Comparison of ENCODE assay signal across 1 cellular context in the genomic region with DNA sequence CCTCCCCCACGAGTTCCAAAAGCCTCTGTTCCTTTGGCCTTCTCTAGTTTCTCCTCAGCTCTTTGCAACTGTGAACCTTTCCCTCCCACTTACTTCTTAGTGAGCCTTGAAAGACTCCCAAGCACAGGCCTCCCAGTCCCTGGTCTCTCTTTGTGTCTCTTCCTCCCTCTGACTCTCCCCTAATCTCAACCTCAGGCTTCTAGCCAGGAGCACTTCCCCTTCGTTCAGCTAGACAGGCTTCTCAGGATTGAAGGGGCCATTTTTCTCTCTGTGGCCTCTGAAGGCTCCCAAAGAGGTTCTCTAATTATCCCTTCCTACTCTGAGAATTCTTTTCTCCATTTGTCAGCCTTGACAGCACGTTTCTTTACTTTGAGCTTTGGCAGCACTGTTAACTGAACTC.
TF ChIP-seq lines count a peak whose summit lies in the region.

No MANE protein-coding gene starts in this region.

TF ChIP-seq in H1, 55 proteins besides CTCF, POLR2A, EP300 and RAD21 (continued from another document):
- TF ChIP-seq, protein P1, sequence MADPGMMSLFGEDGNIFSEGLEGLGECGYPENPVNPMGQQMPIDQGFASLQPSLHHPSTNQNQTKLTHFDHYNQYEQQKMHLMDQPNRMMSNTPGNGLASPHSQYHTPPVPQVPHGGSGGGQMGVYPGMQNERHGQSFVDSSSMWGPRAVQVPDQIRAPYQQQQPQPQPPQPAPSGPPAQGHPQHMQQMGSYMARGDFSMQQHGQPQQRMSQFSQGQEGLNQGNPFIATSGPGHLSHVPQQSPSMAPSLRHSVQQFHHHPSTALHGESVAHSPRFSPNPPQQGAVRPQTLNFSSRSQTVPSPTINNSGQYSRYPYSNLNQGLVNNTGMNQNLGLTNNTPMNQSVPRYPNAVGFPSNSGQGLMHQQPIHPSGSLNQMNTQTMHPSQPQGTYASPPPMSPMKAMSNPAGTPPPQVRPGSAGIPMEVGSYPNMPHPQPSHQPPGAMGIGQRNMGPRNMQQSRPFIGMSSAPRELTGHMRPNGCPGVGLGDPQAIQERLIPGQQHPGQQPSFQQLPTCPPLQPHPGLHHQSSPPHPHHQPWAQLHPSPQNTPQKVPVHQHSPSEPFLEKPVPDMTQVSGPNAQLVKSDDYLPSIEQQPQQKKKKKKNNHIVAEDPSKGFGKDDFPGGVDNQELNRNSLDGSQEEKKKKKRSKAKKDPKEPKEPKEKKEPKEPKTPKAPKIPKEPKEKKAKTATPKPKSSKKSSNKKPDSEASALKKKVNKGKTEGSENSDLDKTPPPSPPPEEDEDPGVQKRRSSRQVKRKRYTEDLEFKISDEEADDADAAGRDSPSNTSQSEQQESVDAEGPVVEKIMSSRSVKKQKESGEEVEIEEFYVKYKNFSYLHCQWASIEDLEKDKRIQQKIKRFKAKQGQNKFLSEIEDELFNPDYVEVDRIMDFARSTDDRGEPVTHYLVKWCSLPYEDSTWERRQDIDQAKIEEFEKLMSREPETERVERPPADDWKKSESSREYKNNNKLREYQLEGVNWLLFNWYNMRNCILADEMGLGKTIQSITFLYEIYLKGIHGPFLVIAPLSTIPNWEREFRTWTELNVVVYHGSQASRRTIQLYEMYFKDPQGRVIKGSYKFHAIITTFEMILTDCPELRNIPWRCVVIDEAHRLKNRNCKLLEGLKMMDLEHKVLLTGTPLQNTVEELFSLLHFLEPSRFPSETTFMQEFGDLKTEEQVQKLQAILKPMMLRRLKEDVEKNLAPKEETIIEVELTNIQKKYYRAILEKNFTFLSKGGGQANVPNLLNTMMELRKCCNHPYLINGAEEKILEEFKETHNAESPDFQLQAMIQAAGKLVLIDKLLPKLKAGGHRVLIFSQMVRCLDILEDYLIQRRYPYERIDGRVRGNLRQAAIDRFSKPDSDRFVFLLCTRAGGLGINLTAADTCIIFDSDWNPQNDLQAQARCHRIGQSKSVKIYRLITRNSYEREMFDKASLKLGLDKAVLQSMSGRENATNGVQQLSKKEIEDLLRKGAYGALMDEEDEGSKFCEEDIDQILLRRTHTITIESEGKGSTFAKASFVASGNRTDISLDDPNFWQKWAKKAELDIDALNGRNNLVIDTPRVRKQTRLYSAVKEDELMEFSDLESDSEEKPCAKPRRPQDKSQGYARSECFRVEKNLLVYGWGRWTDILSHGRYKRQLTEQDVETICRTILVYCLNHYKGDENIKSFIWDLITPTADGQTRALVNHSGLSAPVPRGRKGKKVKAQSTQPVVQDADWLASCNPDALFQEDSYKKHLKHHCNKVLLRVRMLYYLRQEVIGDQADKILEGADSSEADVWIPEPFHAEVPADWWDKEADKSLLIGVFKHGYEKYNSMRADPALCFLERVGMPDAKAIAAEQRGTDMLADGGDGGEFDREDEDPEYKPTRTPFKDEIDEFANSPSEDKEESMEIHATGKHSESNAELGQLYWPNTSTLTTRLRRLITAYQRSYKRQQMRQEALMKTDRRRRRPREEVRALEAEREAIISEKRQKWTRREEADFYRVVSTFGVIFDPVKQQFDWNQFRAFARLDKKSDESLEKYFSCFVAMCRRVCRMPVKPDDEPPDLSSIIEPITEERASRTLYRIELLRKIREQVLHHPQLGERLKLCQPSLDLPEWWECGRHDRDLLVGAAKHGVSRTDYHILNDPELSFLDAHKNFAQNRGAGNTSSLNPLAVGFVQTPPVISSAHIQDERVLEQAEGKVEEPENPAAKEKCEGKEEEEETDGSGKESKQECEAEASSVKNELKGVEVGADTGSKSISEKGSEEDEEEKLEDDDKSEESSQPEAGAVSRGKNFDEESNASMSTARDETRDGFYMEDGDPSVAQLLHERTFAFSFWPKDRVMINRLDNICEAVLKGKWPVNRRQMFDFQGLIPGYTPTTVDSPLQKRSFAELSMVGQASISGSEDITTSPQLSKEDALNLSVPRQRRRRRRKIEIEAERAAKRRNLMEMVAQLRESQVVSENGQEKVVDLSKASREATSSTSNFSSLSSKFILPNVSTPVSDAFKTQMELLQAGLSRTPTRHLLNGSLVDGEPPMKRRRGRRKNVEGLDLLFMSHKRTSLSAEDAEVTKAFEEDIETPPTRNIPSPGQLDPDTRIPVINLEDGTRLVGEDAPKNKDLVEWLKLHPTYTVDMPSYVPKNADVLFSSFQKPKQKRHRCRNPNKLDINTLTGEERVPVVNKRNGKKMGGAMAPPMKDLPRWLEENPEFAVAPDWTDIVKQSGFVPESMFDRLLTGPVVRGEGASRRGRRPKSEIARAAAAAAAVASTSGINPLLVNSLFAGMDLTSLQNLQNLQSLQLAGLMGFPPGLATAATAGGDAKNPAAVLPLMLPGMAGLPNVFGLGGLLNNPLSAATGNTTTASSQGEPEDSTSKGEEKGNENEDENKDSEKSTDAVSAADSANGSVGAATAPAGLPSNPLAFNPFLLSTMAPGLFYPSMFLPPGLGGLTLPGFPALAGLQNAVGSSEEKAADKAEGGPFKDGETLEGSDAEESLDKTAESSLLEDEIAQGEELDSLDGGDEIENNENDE (IDR thresholded peaks at IDR 0.05; ENCODE audit: insufficient replicate concordance, low read length), result no peak
- TF ChIP-seq CHD1 (IDR thresholded peaks at IDR 0.05; ENCODE audit: low read depth, low read length) (no peak), TCF12 (IDR thresholded peaks at IDR 0.05; ENCODE audit: low read depth, low read length) (no peak), GTF2F1 (IDR thresholded peaks at IDR 0.05; ENCODE audit: borderline replicate concordance, low read depth, low read length) (no peak), BRCA1 (IDR thresholded peaks at IDR 0.05; ENCODE audit: low read depth, low read length) (no peak), SIRT6 (IDR thresholded peaks at IDR 0.05; ENCODE audit: low read length) (no peak), EGR1 (IDR thresholded peaks at IDR 0.05; ENCODE audit: borderline replicate concordance, low read depth, low read length) (no peak)
- TF ChIP-seq, protein P2, sequence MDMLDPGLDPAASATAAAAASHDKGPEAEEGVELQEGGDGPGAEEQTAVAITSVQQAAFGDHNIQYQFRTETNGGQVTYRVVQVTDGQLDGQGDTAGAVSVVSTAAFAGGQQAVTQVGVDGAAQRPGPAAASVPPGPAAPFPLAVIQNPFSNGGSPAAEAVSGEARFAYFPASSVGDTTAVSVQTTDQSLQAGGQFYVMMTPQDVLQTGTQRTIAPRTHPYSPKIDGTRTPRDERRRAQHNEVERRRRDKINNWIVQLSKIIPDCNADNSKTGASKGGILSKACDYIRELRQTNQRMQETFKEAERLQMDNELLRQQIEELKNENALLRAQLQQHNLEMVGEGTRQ (IDR thresholded peaks at IDR 0.05; ENCODE audit: low read length), result no peak
- TF ChIP-seq, protein P3, sequence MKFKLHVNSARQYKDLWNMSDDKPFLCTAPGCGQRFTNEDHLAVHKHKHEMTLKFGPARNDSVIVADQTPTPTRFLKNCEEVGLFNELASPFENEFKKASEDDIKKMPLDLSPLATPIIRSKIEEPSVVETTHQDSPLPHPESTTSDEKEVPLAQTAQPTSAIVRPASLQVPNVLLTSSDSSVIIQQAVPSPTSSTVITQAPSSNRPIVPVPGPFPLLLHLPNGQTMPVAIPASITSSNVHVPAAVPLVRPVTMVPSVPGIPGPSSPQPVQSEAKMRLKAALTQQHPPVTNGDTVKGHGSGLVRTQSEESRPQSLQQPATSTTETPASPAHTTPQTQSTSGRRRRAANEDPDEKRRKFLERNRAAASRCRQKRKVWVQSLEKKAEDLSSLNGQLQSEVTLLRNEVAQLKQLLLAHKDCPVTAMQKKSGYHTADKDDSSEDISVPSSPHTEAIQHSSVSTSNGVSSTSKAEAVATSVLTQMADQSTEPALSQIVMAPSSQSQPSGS (IDR thresholded peaks at IDR 0.05; ENCODE audit: low read length), result no peak
